1 cellular context compared by ENCODE assay signal in genomic region chr2:44938287-44939073, GRCh38.
TF ChIP-seq lines count a peak whose summit lies in the region.

No MANE protein-coding gene starts in this region.

TF ChIP-seq in GM12878, 131 proteins besides CTCF, POLR2A, EP300 and RAD21:
- TF ChIP-seq SUZ12 (IDR thresholded peaks at IDR 0.05; ENCODE audit: unreplicated experiment): peak; percentile 33
- no peak for TF ChIP-seq TCF3 (IDR thresholded peaks at IDR 0.05; ENCODE audit: borderline replicate concordance, insufficient read depth, low read depth, low read length)
